In genomic region chr16:59249049-59249448, GRCh38 we compare ENCODE assay signal across 2 cellular contexts.
TF ChIP-seq lines count a peak whose summit lies in the region.

No MANE protein-coding gene starts in this region.

TF ChIP-seq in endothelial cell of umbilical vein, 7 proteins besides CTCF, POLR2A, EP300 and RAD21:
- no peak for TF ChIP-seq GATA2 (IDR thresholded peaks at IDR 0.05; ENCODE audit: insufficient read depth, insufficient read length, low read depth, low read length)
- no peak for TF ChIP-seq JUN (IDR thresholded peaks at IDR 0.05; ENCODE audit: borderline replicate concordance, insufficient read depth, insufficient read length, low read depth)
- no peak for TF ChIP-seq EZH2 (IDR thresholded peaks at IDR 0.05; ENCODE audit: borderline replicate concordance, low read depth, low read length, severe bottlenecking)
- no peak for TF ChIP-seq FOS (IDR thresholded peaks at IDR 0.05; ENCODE audit: borderline replicate concordance, insufficient read depth, low read length)
- TF ChIP-seq POLR2AphosphoS5 (IDR thresholded peaks at IDR 0.05; ENCODE audit: insufficient read depth, low read depth, low read length), result no peak
TF ChIP-seq in endothelial cell of umbilical vein: peak in this region for 0.

TF ChIP-seq in liver, 16 proteins besides CTCF, POLR2A, EP300 and RAD21:
- TF ChIP-seq REST (IDR thresholded peaks at IDR 0.05) (no peak), FOXA1 (IDR thresholded peaks at IDR 0.05) (no peak)
